In the genomic region with DNA sequence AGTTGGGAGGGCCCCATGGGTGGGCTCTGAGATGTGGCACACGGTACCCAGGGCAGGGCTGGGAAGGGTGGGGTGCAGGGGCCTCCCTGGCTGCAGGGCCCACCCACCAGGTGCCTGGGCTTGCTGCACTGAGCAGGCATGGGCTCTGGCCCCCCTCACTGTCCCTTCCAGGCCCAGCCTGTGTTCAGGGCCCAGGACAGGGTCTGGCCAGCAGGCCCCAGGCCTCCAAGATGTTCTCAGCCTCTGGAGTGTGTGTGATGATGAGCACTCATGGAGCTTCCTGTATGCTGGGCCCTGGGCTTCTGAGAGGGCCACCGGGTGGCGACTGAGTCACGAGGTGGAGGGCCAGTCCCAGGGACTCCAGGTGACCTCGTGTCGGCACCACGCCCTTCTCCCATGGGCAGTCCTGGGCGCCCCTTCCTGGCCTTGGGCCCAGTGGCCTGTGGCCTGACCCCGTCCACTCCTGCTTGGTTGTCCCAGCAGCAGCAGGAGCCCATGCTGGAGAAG, we compare ENCODE assay signal across 1 cellular context.
TF ChIP-seq lines count a peak whose summit lies in the region.

No MANE protein-coding gene starts in this region.

TF ChIP-seq in HCT116, 20 proteins besides CTCF, POLR2A, EP300 and RAD21 (continued from another document):
- TF ChIP-seq, protein P1, sequence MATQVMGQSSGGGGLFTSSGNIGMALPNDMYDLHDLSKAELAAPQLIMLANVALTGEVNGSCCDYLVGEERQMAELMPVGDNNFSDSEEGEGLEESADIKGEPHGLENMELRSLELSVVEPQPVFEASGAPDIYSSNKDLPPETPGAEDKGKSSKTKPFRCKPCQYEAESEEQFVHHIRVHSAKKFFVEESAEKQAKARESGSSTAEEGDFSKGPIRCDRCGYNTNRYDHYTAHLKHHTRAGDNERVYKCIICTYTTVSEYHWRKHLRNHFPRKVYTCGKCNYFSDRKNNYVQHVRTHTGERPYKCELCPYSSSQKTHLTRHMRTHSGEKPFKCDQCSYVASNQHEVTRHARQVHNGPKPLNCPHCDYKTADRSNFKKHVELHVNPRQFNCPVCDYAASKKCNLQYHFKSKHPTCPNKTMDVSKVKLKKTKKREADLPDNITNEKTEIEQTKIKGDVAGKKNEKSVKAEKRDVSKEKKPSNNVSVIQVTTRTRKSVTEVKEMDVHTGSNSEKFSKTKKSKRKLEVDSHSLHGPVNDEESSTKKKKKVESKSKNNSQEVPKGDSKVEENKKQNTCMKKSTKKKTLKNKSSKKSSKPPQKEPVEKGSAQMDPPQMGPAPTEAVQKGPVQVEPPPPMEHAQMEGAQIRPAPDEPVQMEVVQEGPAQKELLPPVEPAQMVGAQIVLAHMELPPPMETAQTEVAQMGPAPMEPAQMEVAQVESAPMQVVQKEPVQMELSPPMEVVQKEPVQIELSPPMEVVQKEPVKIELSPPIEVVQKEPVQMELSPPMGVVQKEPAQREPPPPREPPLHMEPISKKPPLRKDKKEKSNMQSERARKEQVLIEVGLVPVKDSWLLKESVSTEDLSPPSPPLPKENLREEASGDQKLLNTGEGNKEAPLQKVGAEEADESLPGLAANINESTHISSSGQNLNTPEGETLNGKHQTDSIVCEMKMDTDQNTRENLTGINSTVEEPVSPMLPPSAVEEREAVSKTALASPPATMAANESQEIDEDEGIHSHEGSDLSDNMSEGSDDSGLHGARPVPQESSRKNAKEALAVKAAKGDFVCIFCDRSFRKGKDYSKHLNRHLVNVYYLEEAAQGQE (IDR thresholded peaks at IDR 0.05; ENCODE audit: low read depth) = no peak
- no peak for TF ChIP-seq YY1 (IDR thresholded peaks at IDR 0.05; ENCODE audit: extremely low read depth, insufficient replicate concordance, low read depth, low read length)
- TF ChIP-seq EZH2phosphoT487 (IDR thresholded peaks at IDR 0.05; ENCODE audit: borderline replicate concordance) = no peak
